Comparison of ENCODE assay signal across 11 cellular contexts in genomic region chr18:24075731-24076130, GRCh38.
DNase-seq lines count a peak whose midpoint lies in the region; ATAC-seq and TF ChIP-seq lines count a peak whose summit lies in the region.
"Had no signal": no experiment of that assay in that cellular context is flagged by ENCODE, and none has a peak within 500 bp of the region (broad histone marks: within the 10 kb centered on the region; RNA-seq: fewer than 3 reads in every experiment).

No MANE protein-coding gene starts in this region.

- peaks cover 20% of the 10 kb centered on the region for H3K36me3 Mint-ChIP-seq in activated naive CD4-positive, alpha-beta T cell treated with anti-CD3 and anti-CD28 coated beads, Interleukin-2, amount 50 U/mL, for 24 hours
- H3K36me3 Mint-ChIP-seq in mesothelial cell of epicardium = peaks cover 17% of the 10 kb centered on the region

- peak overlapping the region; percentile 84 for H3K27ac Mint-ChIP-seq in activated naive CD4-positive, alpha-beta T cell treated with anti-CD3 and anti-CD28 coated beads, Interleukin-2, amount 50 U/mL, for 24 hours
- no peak overlapping the region for H3K27ac Mint-ChIP-seq in mesothelial cell of epicardium

- H3K27me3 Mint-ChIP-seq in activated naive CD4-positive, alpha-beta T cell treated with anti-CD3 and anti-CD28 coated beads, Interleukin-2, amount 50 U/mL, for 24 hours = no peaks in the 10 kb centered on the region
- no peaks in the 10 kb centered on the region for H3K27me3 Mint-ChIP-seq in mesothelial cell of epicardium (ENCODE audit: low read depth)

- in situ Hi-C loops in Panc1 (cut with HindIII; ENCODE audit: low pct_unique_long_range_greater_than_20kb, low sequenced_read_pairs) = no loop called here

- H3K4me3 ChIP-seq in Panc1 (ENCODE audit: low read depth in 2 of 2, low read length in 2 of 2) (no peak overlapping the region), esophagus squamous epithelium (no peak overlapping the region), tibial artery (no peak overlapping the region)
- H3K4me3 ChIP-seq: body of pancreas, pancreas had no signal

- H3K9me3 ChIP-seq in Panc1 (ENCODE audit: control insufficient read depth, insufficient read depth, low read depth, low read length) = no peaks in the 10 kb centered on the region
- no peaks in the 10 kb centered on the region for H3K9me3 ChIP-seq in esophagus squamous epithelium
- no peaks in the 10 kb centered on the region for H3K9me3 ChIP-seq in tibial artery
- H3K9me3 ChIP-seq: body of pancreas, pancreas had no signal

- peaks cover 10% of the 10 kb centered on the region; the same call in 1 of the 2 replicates for H3K4me1 ChIP-seq in Panc1 (ENCODE audit: control insufficient read depth, insufficient read depth, low read length)
- H3K4me1 ChIP-seq in esophagus squamous epithelium = peaks cover 0 to 15% (median 8%) of the 10 kb centered on the region in 3 donors
- H3K4me1 ChIP-seq in tibial artery = peaks cover 0 to 12% (median 5%) of the 10 kb centered on the region in 4 donors
- H3K4me1 ChIP-seq: body of pancreas, pancreas had no signal

- intact Hi-C loops in Panc1 (cut with micrococcal nuclease; ENCODE audit: unreplicated experiment) (no loop called here), esophagus squamous epithelium (cut with DNase I) (no loop called here), tibial artery (cut with DNase I; ENCODE audit: low total_unique reads) (no loop called here)

- POLR2A ChIA-PET in Panc1 (lab: Charles Lee) = no interaction called here

- 86 to 98% methylated on average over 3 of the region's 3 CpGs for WGBS in esophagus squamous epithelium, 2 donors

- CTCF ChIA-PET in Panc1 (lab: Charles Lee) = interaction anchor here (0.6 to 0.8 kb wide), 2 partner anchors 21 to 32 kb away, joined by 3 to 4 read pairs; no protein-coding TSS in a partner anchor

- peaks cover 54% of the 10 kb centered on the region for H3K4me1 Mint-ChIP-seq in activated naive CD4-positive, alpha-beta T cell treated with anti-CD3 and anti-CD28 coated beads, Interleukin-2, amount 50 U/mL, for 24 hours
- H3K4me1 Mint-ChIP-seq in mesothelial cell of epicardium = peaks cover 8% of the 10 kb centered on the region
- H3K4me1 Mint-ChIP-seq: CD14-positive monocyte had no signal

- no peak for TF ChIP-seq POLR2A in esophagus squamous epithelium (IDR thresholded peaks at IDR 0.05)

- TF ChIP-seq CTCF in Panc1 (IDR thresholded peaks at IDR 0.05) (no peak), esophagus squamous epithelium (IDR thresholded peaks at IDR 0.05) (no peak), tibial artery (IDR thresholded peaks at IDR 0.05) (no peak), mesothelial cell of epicardium (IDR thresholded peaks at IDR 0.05; ENCODE audit: unreplicated experiment) (no peak)

- no peaks in the 10 kb centered on the region for H3K9me3 Mint-ChIP-seq in activated naive CD4-positive, alpha-beta T cell treated with anti-CD3 and anti-CD28 coated beads, Interleukin-2, amount 50 U/mL, for 24 hours
- H3K9me3 Mint-ChIP-seq in mesothelial cell of epicardium = peaks cover 8% of the 10 kb centered on the region
- H3K9me3 Mint-ChIP-seq: CD14-positive monocyte had no signal

- H3K36me3 ChIP-seq in Panc1 (ENCODE audit: control insufficient read depth, insufficient read depth, low read length) (no peaks in the 10 kb centered on the region), esophagus squamous epithelium (peaks cover 0 to 29% (median 0%) of the 10 kb centered on the region in 3 donors), tibial artery (peaks cover 0 to 7% (median 0%) of the 10 kb centered on the region in 3 donors)
- H3K36me3 ChIP-seq: pancreas had no signal

- H3K27me3 ChIP-seq in Panc1 (ENCODE audit: control insufficient read depth, insufficient read depth, low read length) (no peaks in the 10 kb centered on the region), esophagus squamous epithelium (no peaks in the 10 kb centered on the region), tibial artery (no peaks in the 10 kb centered on the region)
- H3K27me3 ChIP-seq: body of pancreas, pancreas had no signal

- H3K27ac ChIP-seq in Panc1 (ENCODE audit: low read length) (no peak overlapping the region), esophagus squamous epithelium (peak overlapping the region; percentile 48 to 71 (median 61)), tibial artery (peak overlapping the region; percentile 16 to 50)
- H3K27ac ChIP-seq: pancreas had no signal

- ATAC-seq in Panc1 = peak; percentile 33
- ATAC-seq in HG03565 (IDR thresholded peaks at IDR 0.05; ENCODE audit: unreplicated experiment) = no peak

- DNase-seq in activated naive CD4-positive, alpha-beta T cell treated with Interleukin-2 at 50 U/mL for 16 hours = no peak
- DNase-seq in Panc1 (ENCODE audit: low read depth, low spot score) (no peak), esophagus squamous epithelium (lab: John Stamatoyannopoulos, UW) (no peak), tibial artery (no peak), mesothelial cell of epicardium (ENCODE audit: low spot score in 2 of 2, unreplicated experiment in 2 of 2) (no peak)
- DNase-seq in stimulated activated CD8-positive, alpha-beta memory T cell treated with anti-CD3 and anti-CD28 coated beads, Interleukin-4, amount 100 ng/mL, for 48 hours = no peak

- H3K4me3 Mint-ChIP-seq in activated naive CD4-positive, alpha-beta T cell treated with anti-CD3 and anti-CD28 coated beads, Interleukin-2, amount 50 U/mL, for 24 hours = peak overlapping the region; percentile 11
- H3K4me3 Mint-ChIP-seq in mesothelial cell of epicardium = no peak overlapping the region
- H3K4me3 Mint-ChIP-seq: CD14-positive monocyte had no signal

- BruUV-seq in Panc1 (replicated peaks; lab: Mats Ljungman, UMichigan) = no TSS peak
